Comparison of ENCODE assay signal across 1 cellular context in genomic region chr15:51738553-51738952, GRCh38.
TF ChIP-seq lines count a peak whose summit lies in the region.

No MANE protein-coding gene starts in this region.

TF ChIP-seq in GM23338, 12 proteins besides CTCF, POLR2A, EP300 and RAD21 (continued from another document):
- TF ChIP-seq ZNF462 (CRISPR knock-in tag; IDR thresholded peaks at IDR 0.05): no peak
